Comparison of ENCODE assay signal across 11 cellular contexts in the genomic region with DNA sequence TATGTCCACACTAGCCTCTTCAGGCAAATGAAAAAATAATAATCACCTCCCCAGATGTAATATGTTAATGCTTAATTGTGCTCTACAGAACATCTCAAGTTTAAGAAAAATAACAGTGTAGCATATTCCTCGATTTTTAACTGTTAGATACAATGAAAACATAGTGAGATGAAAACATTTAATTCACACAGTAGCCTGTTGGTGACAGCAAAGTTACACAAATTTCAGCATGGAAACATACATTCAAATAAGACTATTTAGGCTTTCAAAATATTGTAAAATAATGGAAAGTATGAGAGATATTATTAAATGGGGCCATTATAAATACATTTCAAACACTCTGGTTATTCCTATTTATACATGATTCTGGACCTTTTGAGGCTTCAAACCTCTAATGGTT.
DNase-seq lines count a peak whose midpoint lies in the region; ATAC-seq, FAIRE-seq and TF ChIP-seq lines count a peak whose summit lies in the region.
"Had no signal": no experiment of that assay in that cellular context is flagged by ENCODE, and none has a peak within 500 bp of the region (broad histone marks: within the 10 kb centered on the region; RNA-seq: fewer than 3 reads in every experiment).

No MANE protein-coding gene starts in this region.

- no peak overlapping the region for H2BK5ac ChIP-seq in mesenchymal stem cell (ENCODE audit: low read depth, low read length, poor library complexity, severe bottlenecking)

- H2BK12ac ChIP-seq in mesenchymal stem cell (ENCODE audit: low read length in 2 of 2), result no peak overlapping the region

- no peak overlapping the region for H3K23ac ChIP-seq in mesenchymal stem cell (ENCODE audit: low read length in 2 of 2)

- TF ChIP-seq CTCF in DOHH2 (IDR thresholded peaks at IDR 0.05; ENCODE audit: low read depth, low read length, poor library complexity, severe bottlenecking), result peak; percentile 14
- peak; percentile 10 for TF ChIP-seq CTCF in bronchial epithelial cell (IDR thresholded peaks at IDR 0.05; ENCODE audit: insufficient read depth, low read length, severe bottlenecking)
- TF ChIP-seq CTCF in left lung (IDR thresholded peaks at IDR 0.05), result no peak

- no peak overlapping the region for H2AFZ ChIP-seq in mesenchymal stem cell (ENCODE audit: low read depth, low read length)

- intact Hi-C loops in left lung (cut with DNase I), result no loop called here

- H3K27me3 ChIP-seq in DOHH2 (ENCODE audit: control insufficient read depth, low read length) (no peaks in the 10 kb centered on the region), bronchial epithelial cell (ENCODE audit: control insufficient read depth, insufficient read depth, low read length) (no peaks in the 10 kb centered on the region), mesenchymal stem cell (ENCODE audit: control insufficient read depth in 1 of 2, insufficient read depth in 1 of 2, low read length in 2 of 2) (no peaks in the 10 kb centered on the region), left lung (no peaks in the 10 kb centered on the region)

- no peak overlapping the region for H3K4ac ChIP-seq in mesenchymal stem cell (ENCODE audit: low read depth in 1 of 2, low read length in 2 of 2)

- peak overlapping the region; percentile 14 for H3K9ac ChIP-seq in mesenchymal stem cell (ENCODE audit: low read length)

- H3K9me3 ChIP-seq in DOHH2 (ENCODE audit: control insufficient read depth, insufficient read depth, low read length) (no peaks in the 10 kb centered on the region), mesenchymal stem cell (ENCODE audit: control insufficient read depth, low read length) (no peaks in the 10 kb centered on the region), left lung (no peaks in the 10 kb centered on the region)

- H3K79me1 ChIP-seq in mesenchymal stem cell (replicated peaks; ENCODE audit: low read length, poor library complexity, severe bottlenecking), result no peaks in the 10 kb centered on the region

- no peak overlapping the region for H4K91ac ChIP-seq in mesenchymal stem cell (ENCODE audit: low read length)

- H2BK15ac ChIP-seq in mesenchymal stem cell (ENCODE audit: low read depth, poor library complexity, severe bottlenecking), result no peak overlapping the region

- H2AK5ac ChIP-seq in mesenchymal stem cell (ENCODE audit: low read length, severe bottlenecking), result no peak overlapping the region

- no peak for FAIRE-seq in bronchial epithelial cell (lab: Jason Lieb, UNC)

- DNase-seq in NCI-H69 (lab: John Stamatoyannopoulos, UW) (peak; percentile 23), bronchial epithelial cell (ENCODE audit: low read depth) (peak; percentile 27), mesenchymal stem cell (peak; percentile 21), left lung (no peak), globus pallidus (ENCODE audit: low spot score) (no peak), activated gamma-delta T cell (lab: John Stamatoyannopoulos, UW) (no peak), NK-92 (lab: John Stamatoyannopoulos, UW; ENCODE audit: unreplicated experiment) (no peak)
- DNase-seq: activated CD8-positive, alpha-beta memory T cell treated with anti-CD3 and anti-CD28 coated beads, Interleukin-2, amount 10 ng/mL, durations not matched to agents 7 days and 5 days; CD4-positive, alpha-beta memory T cell; effector memory CD4-positive, alpha-beta T cell had no signal

- no peaks in the 10 kb centered on the region for H3K4me1 ChIP-seq in DOHH2 (ENCODE audit: control insufficient read depth, low read length)
- no peaks in the 10 kb centered on the region for H3K4me1 ChIP-seq in mesenchymal stem cell (ENCODE audit: control insufficient read depth, insufficient read depth, low read depth, low read length)
- no peaks in the 10 kb centered on the region for H3K4me1 ChIP-seq in left lung

- no peak overlapping the region for H3K4me2 ChIP-seq in DOHH2 (ENCODE audit: low read length)
- no peak overlapping the region for H3K4me2 ChIP-seq in mesenchymal stem cell (ENCODE audit: low read length, poor library complexity, severe bottlenecking)

- H3K14ac ChIP-seq in mesenchymal stem cell (ENCODE audit: low read length in 2 of 2), result no peak overlapping the region

- H3K36me3 ChIP-seq in DOHH2 (ENCODE audit: control insufficient read depth, low read length) (no peaks in the 10 kb centered on the region), bronchial epithelial cell (ENCODE audit: control insufficient read depth, insufficient read depth, low read length) (no peaks in the 10 kb centered on the region), mesenchymal stem cell (ENCODE audit: control insufficient read depth in 1 of 2, insufficient read depth in 2 of 2, low read depth in 1 of 2, low read length in 2 of 2) (no peaks in the 10 kb centered on the region), left lung (no peaks in the 10 kb centered on the region)

- H3K4me3 ChIP-seq in DOHH2 (ENCODE audit: low read length) (no peak overlapping the region), bronchial epithelial cell (ENCODE audit: low read depth, low read length) (no peak overlapping the region), mesenchymal stem cell (ENCODE audit: insufficient read depth in 1 of 2, low read depth in 1 of 2, low read length in 2 of 2) (no peak overlapping the region), left lung (no peak overlapping the region)

- H3F3A ChIP-seq in DOHH2 (ENCODE audit: control insufficient read depth, insufficient read depth), result no peaks in the 10 kb centered on the region

- no peak overlapping the region for H4K8ac ChIP-seq in mesenchymal stem cell (ENCODE audit: low read length)

- no peaks in the 10 kb centered on the region for H3K9me2 ChIP-seq in DOHH2 (replicated peaks; ENCODE audit: control insufficient read depth, low read length)

- no peak overlapping the region for H3K27ac ChIP-seq in DOHH2 (ENCODE audit: low read depth, low read length)
- H3K27ac ChIP-seq in mesenchymal stem cell (ENCODE audit: low read length, poor library complexity, severe bottlenecking), result no peak overlapping the region
- no peak overlapping the region for H3K27ac ChIP-seq in left lung

- WGBS in mesenchymal stem cell, result no CpG with 5 or more reads among the region's 1 CpG

- H3K18ac ChIP-seq in mesenchymal stem cell (ENCODE audit: low read depth in 1 of 2, low read length in 2 of 2), result no peak overlapping the region

- H2BK120ac ChIP-seq in mesenchymal stem cell (ENCODE audit: low read depth, low read length), result no peak overlapping the region

- H3K79me2 ChIP-seq in DOHH2 (ENCODE audit: control insufficient read depth, low read length), result no peaks in the 10 kb centered on the region

- H4K20me1 ChIP-seq in DOHH2 (ENCODE audit: control insufficient read depth, insufficient read depth, low read depth, low read length), result no peaks in the 10 kb centered on the region

- no peak for ATAC-seq in left lung
- ATAC-seq: activated CD8-positive, alpha-beta memory T cell treated with anti-CD3 and anti-CD28 coated beads, Interleukin-2, amount 10 ng/mL, durations not matched to agents 7 days and 5 days had no signal

Comparison
In these comparisons a context has a peak if more than half of its experiments do, and no peak if none do; other contexts are left out.
1. CTCF ChIP-seq: peak in DOHH2 (single experiment) and bronchial epithelial cell (single experiment); none in left lung (0 of 2).
2. DNase-seq: peak in NCI-H69 (single experiment), bronchial epithelial cell (single experiment) and mesenchymal stem cell (single experiment); none in left lung (0 of 2), globus pallidus (single experiment), activated gamma-delta T cell (single experiment) and NK-92 (single experiment).